8 cellular contexts compared by ENCODE assay signal in the genomic region with DNA sequence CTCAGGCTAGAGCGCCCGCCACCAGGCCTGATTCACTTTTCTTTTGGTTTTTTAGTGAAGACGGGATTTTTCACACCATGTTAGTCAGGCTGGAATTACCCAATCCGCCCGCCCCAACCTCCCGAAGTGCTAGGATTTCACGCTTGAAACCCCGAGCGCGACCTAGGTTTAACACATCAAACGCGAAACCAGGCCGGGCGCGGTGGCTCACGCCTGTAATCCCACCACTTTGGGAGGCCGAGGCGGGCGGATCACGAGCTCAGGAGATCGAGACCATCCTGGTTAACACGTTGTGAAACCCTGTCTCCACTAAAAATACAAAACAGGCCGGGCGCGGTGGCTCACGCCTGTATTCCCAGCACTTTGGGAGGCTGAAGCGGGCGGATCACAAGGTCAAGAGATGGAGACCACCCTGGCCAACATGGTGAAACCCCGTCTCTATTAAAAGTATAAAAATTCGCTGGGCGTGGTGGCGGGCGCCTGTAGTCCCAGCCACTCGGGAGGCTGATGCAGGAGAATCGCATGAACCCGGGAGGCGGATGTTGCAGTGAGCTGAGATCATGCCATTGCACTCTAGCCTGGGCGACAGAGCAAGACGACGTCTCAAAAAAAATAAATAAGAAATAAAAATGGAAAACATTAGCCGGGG. TPM values are rescaled to one million over a fixed set of nuclear protein-coding genes. Genes with fewer than 3 reads are reported as not detected.
DNase-seq lines count a peak whose midpoint lies in the region; ATAC-seq, FAIRE-seq and TF ChIP-seq lines count a peak whose summit lies in the region.
"Not testable (repeated sequence)": the region's sequence is repeated elsewhere in the genome, so short reads cannot be mapped to it uniquely, and the experiment has no call there.

No MANE protein-coding gene starts in this region.

- H3K36me3 Mint-ChIP-seq in activated CD4-positive, alpha-beta T cell treated with anti-CD3 and anti-CD28 coated beads for 36 hours (ENCODE audit: low read depth), result peaks cover 20% of the 10 kb centered on the region

- CTCF ChIA-PET in activated CD4-positive, alpha-beta T cell treated with anti-CD3 and anti-CD28 coated beads for 36 hours (lab: Charles Lee), result interaction anchor here (0.9 to 2.6 kb wide), 9 partner anchors 11 to 114 kb away, joined by 3 to 12 read pairs (median 6); partner anchors contain the start of genes HNRNPUL2, SLC3A2 and TMEM179B
- CTCF ChIA-PET in GM12878 (lab: Yijun Ruan, JAX), result interaction anchor here (0.6 to 3.4 kb wide), 12 partner anchors 10 to 285 kb away, joined by 3 to 28 read pairs (median 4); partner anchors contain the start of gene TMEM179B

- TF ChIP-seq POLR2A in GM12878 (IDR thresholded peaks at IDR 0.05; ENCODE audit: low read depth, low read length), result 0 out of 2 replicates have a peak, but pooled peaks have one; percentile 9
- TF ChIP-seq POLR2A in ovary (IDR thresholded peaks at IDR 0.05), result peak; percentile 22

- not testable (repeated sequence) for H3K9me3 ChIP-seq in GM12878 (replicated peaks; ENCODE audit: control insufficient read depth, insufficient read depth, low read length); right cardiac atrium (ENCODE audit: control insufficient read depth, low read length); ovary

- BruUV-seq in GM12878 (replicated peaks; lab: Mats Ljungman, UMichigan), result not testable (repeated sequence)

- peak; percentile 96 for DNase-seq in DMS114 treated with DMSO at 0.1 percent for 48 hours (lab: John Stamatoyannopoulos, UW; ENCODE audit: unreplicated experiment)
- peak; percentile 73 for DNase-seq in NCI-H748 (lab: John Stamatoyannopoulos, UW; ENCODE audit: unreplicated experiment)
- peak; percentile 91 for DNase-seq in activated CD4-positive, alpha-beta T cell treated with anti-CD3 and anti-CD28 coated beads for 36 hours
- not testable (repeated sequence) for DNase-seq in GM12878 (ENCODE audit: low read depth, low spot score)
- DNase-seq in right cardiac atrium, result peak; percentile 70 to 86 (median 84)
- peak; percentile 75 to 84 (median 78) for DNase-seq in ovary
- peak; percentile 89 for DNase-seq in stimulated activated naive CD4-positive, alpha-beta T cell treated with Interleukin-2 at 50 U/mL for 16 hours (lab: John Stamatoyannopoulos, UW)

- WGBS in GM12878 (ENCODE audit: insufficient coverage, insufficient replicate concordance, low lambda C conversion rate, missing lambda C conversion rate), result under 1% methylated on average over 41 of the region's 41 CpGs
- 1% methylated on average over 41 of the region's 41 CpGs for WGBS in right cardiac atrium
- WGBS in ovary, 3 donors, result 0 to 2% (median 1%) methylated on average over 41 of the region's 41 CpGs

- H3K79me2 ChIP-seq in GM12878 (ENCODE audit: control insufficient read depth, insufficient read depth, low read length), result peaks cover 22% of the 10 kb centered on the region

- RAD21 ChIA-PET in GM12878 (lab: Charles Lee; ENCODE audit: unreplicated experiment), result interaction anchor here (0.9 to 2.9 kb wide), 13 partner anchors 9 to 285 kb away, joined by 3 to 31 read pairs (median 4); partner anchors contain the start of genes HNRNPUL2, POLR2G, STX5 and TMEM179B

- peak overlapping the region; percentile 97 for H3K9ac ChIP-seq in GM12878 (ENCODE audit: control insufficient read depth, insufficient read depth, low read length)

- ATAC-seq in HG03045 (IDR thresholded peaks at IDR 0.05; ENCODE audit: unreplicated experiment) (peak; percentile 14), GM12878 (peak; percentile 29), right cardiac atrium (peak; percentile 5 to 9)
- ATAC-seq in activated CD4-positive, alpha-beta T cell treated with anti-CD3 and anti-CD28 coated beads for 36 hours, result peak; percentile 20

- POLR2A ChIA-PET in activated CD4-positive, alpha-beta T cell treated with anti-CD3 and anti-CD28 coated beads for 36 hours (lab: Charles Lee), result interaction anchor here (0.6 to 3.4 kb wide), 66 partner anchors 9 to 1346 kb away, joined by 3 to 383 read pairs (median 6); partner anchors contain the start of genes AHNAK, BSCL2, C11orf98 and CSKMT
- POLR2A ChIA-PET in GM12878 (lab: Charles Lee), result interaction anchor here (0.7 to 3.4 kb wide), 26 partner anchors 9 to 296 kb away, joined by 3 to 92 read pairs (median 5); partner anchors contain the start of genes HNRNPUL2, LBHD1, NXF1 and POLR2G

- not testable (repeated sequence) for FAIRE-seq in GM12878 (lab: Jason Lieb, UNC)

- SMC1A ChIA-PET in GM12878 (lab: Charles Lee; ENCODE audit: uncharacterized antibody, unreplicated experiment), result interaction anchor here (1.2 to 3.0 kb wide), 8 partner anchors 9 to 176 kb away, joined by 3 to 36 read pairs (median 6); partner anchors contain the start of genes C11orf98, CSKMT, STX5 and TEX54

- TF ChIP-seq CTCF in GM12878 (IDR thresholded peaks at IDR 0.05 in 2 of 3, conservative IDR thresholded peaks at IDR 0.05 in 1 of 3; ENCODE audit: control insufficient read depth in 2 of 3, extremely low read depth in 1 of 3, insufficient read depth in 1 of 3, low read depth in 3 of 3, low read length in 3 of 3); ovary (IDR thresholded peaks at IDR 0.05): not testable (repeated sequence)

- not testable (repeated sequence) for H3K36me3 ChIP-seq in GM12878 (ENCODE audit: control insufficient read depth in 2 of 2, insufficient read depth in 2 of 2, low read length in 1 of 2); ovary

- H3K27ac Mint-ChIP-seq in activated CD4-positive, alpha-beta T cell treated with anti-CD3 and anti-CD28 coated beads for 36 hours, result not testable (repeated sequence)

- TF ChIP-seq RAD21 in GM12878 (IDR thresholded peaks at IDR 0.05; ENCODE audit: insufficient read depth, low read depth, low read length), result not testable (repeated sequence)

- peak overlapping the region; percentile 48; the same call in 1 of the 2 replicates for H2AFZ ChIP-seq in GM12878 (ENCODE audit: control insufficient read depth, low read depth, low read length)

- H3K4me2 ChIP-seq in GM12878 (ENCODE audit: control insufficient read depth, insufficient read depth), result peak overlapping the region; percentile 91

- not testable (repeated sequence) for H3K9me3 Mint-ChIP-seq in activated CD4-positive, alpha-beta T cell treated with anti-CD3 and anti-CD28 coated beads for 36 hours (ENCODE audit: low read depth)

- H3K4me1 Mint-ChIP-seq in activated CD4-positive, alpha-beta T cell treated with anti-CD3 and anti-CD28 coated beads for 36 hours, result peaks cover 28% of the 10 kb centered on the region

- H3K27ac ChIP-seq in GM12878 (ENCODE audit: control insufficient read depth, insufficient read depth) (peak overlapping the region; percentile 99), right cardiac atrium (ENCODE audit: low read length) (peak overlapping the region; percentile 99), ovary (peak overlapping the region; percentile 95 to 98)

- H3K4me3 Mint-ChIP-seq in activated CD4-positive, alpha-beta T cell treated with anti-CD3 and anti-CD28 coated beads for 36 hours, result not testable (repeated sequence)

- not testable (repeated sequence) for H3K27me3 ChIP-seq in GM12878 (replicated peaks in 1 of 2; ENCODE audit: control insufficient read depth in 2 of 2, insufficient read depth in 2 of 2, low read length in 1 of 2); right cardiac atrium (ENCODE audit: control insufficient read depth, insufficient read depth); ovary

- TF ChIP-seq EP300 in GM12878 (IDR thresholded peaks at IDR 0.05; ENCODE audit: borderline replicate concordance in 1 of 2, control insufficient read depth in 1 of 2, low read depth in 2 of 2, low read length in 2 of 2); ovary (IDR thresholded peaks at IDR 0.05): not testable (repeated sequence)

- intact Hi-C loops in activated CD4-positive, alpha-beta T cell treated with anti-CD3 and anti-CD28 coated beads for 36 hours (cut with DNase I, micrococcal nuclease), result loop anchor here (1.0 to 5.0 kb wide), 9 partner anchors 14 to 284 kb away; partner anchors contain the start of genes HNRNPUL2 (in 2 of the 2), UQCC3 (in 2 of the 2), LBHD1 (in 1 of the 2) and TMEM179B (in 1 of the 2)
- intact Hi-C loops in GM12878 (cut with micrococcal nuclease; ENCODE audit: unreplicated experiment), result loop anchor here (1.0 to 2.0 kb wide), 4 partner anchors 15 to 160 kb away; partner anchors contain the start of genes SLC3A2 and TTC9C
- intact Hi-C loops in right cardiac atrium (cut with DNase I), result not testable (repeated sequence)
- intact Hi-C loops in ovary (cut with DNase I), result loop anchor here in 1 of 4 donors (5.0 kb wide), 1 partner anchor 114 kb away; the partner anchor contains the start of genes HNRNPUL2 and TTC9C

- H3K27me3 Mint-ChIP-seq in activated CD4-positive, alpha-beta T cell treated with anti-CD3 and anti-CD28 coated beads for 36 hours, result not testable (repeated sequence)

- H3K4me3 ChIP-seq in GM12878, result peak overlapping the region; percentile 79
- peak overlapping the region; percentile 92 for H3K4me3 ChIP-seq in right cardiac atrium (ENCODE audit: low read length)
- peak overlapping the region; percentile 87 for H3K4me3 ChIP-seq in ovary

- not testable (repeated sequence) for H4K20me1 ChIP-seq in GM12878 (ENCODE audit: control insufficient read depth, insufficient read depth)

- in situ Hi-C loops in GM12878 (cut with MboI), result not testable (repeated sequence)

- H3K4me1 ChIP-seq in GM12878 (ENCODE audit: control insufficient read depth, insufficient read depth, low read length); right cardiac atrium (ENCODE audit: control insufficient read depth, insufficient read depth, low read length); ovary (ENCODE audit: insufficient read depth): not testable (repeated sequence)

RNA-seq across cellular contexts. Expression of gene WDR74, which starts 1.4 kb away (rescaled TPM):
- total RNA-seq in activated CD4-positive, alpha-beta T cell treated with anti-CD3 and anti-CD28 coated beads for 36 hours, result 10 to 100 TPM; 83.1 to 93.1 TPM
- total RNA-seq in GM12878 (2013; cell fraction: nucleolus; rRNA removed), result 62.3 and 66.4 TPM in 2 replicates
- total RNA-seq in GM12878 (2014; rRNA removed), result 101 and 103 TPM in 2 replicates
- 54.4 and 58.0 TPM in 2 replicates for total RNA-seq in GM12878 (2014; rRNA removed; fragmentation: Illumina TruSeq; extraction: Trizol)
- 63.8 and 72.3 TPM in 2 replicates for total RNA-seq in GM12878 (2021)
- polyA plus RNA-seq in GM12878 (2011; ENCODE audit: low read depth), result 38.3 TPM
- polyA plus RNA-seq in GM12878 (2011; rRNA removed), result 36.2 and 54.3 TPM in 2 replicates
- 69.3 and 90.8 TPM in 2 replicates for polyA plus RNA-seq in GM12878 (2011; cell fraction: cytosol; rRNA removed)
- 163 and 166 TPM in 2 replicates for polyA plus RNA-seq in GM12878 (2011; cell fraction: nucleus; rRNA removed)
- 51.9 and 71.4 TPM in 2 replicates for polyA plus RNA-seq in GM12878 (2012)
- 34.5 and 54.3 TPM in 2 replicates for polyA plus RNA-seq in GM12878 (2014; fragmentation: Illumina TruSeq; extraction: Trizol)
- polyA plus RNA-seq in GM12878 (2014; fragmentation: Nextera tagmentation; extraction: Ambion mirVana), result 10 to 100 TPM; 18.2 to 54.5 TPM
- polyA plus RNA-seq in GM12878 (2014; rRNA removed), result 86.6 and 99.0 TPM in 2 replicates
- polyA plus RNA-seq in GM12878 (2016; fragmentation: Nextera tagmentation; extraction: Ambion mirVana), result 10 to 100 TPM; 63.4 to 74.4 TPM
- polyA minus RNA-seq in GM12878 (2011; rRNA and poly(A)+ RNA removed), result 68.5 and 73.3 TPM in 2 replicates
- 33.9 and 55.1 TPM in 2 replicates for polyA minus RNA-seq in GM12878 (2011; cell fraction: cytosol; rRNA and poly(A)+ RNA removed)
- 141 and 157 TPM in 2 replicates for polyA minus RNA-seq in GM12878 (2011; cell fraction: nucleus; rRNA and poly(A)+ RNA removed)
- total RNA-seq in right cardiac atrium, result 10 to 100 TPM; 24.8 to 28.7 (median 26.6) TPM
- polyA plus RNA-seq in right cardiac atrium, result 17.9 TPM
- 10 to 100 TPM; 36.5 to 70.6 (median 61.1) TPM for total RNA-seq in ovary
- 10 to 100 TPM; 25.1 to 39.4 TPM for polyA plus RNA-seq in ovary

RNA-seq across cellular contexts. Expression of gene TEX54, which starts 8.2 kb away (rescaled TPM):
- total RNA-seq in activated CD4-positive, alpha-beta T cell treated with anti-CD3 and anti-CD28 coated beads for 36 hours, result under 1 TPM in 1 of 2 experiments, not detected in 1; 0.42 TPM
- not detected in 2 replicates for total RNA-seq in GM12878 (2013; cell fraction: nucleolus; rRNA removed)
- total RNA-seq in GM12878 (2014; rRNA removed) (0.68 TPM in 1 of 2 replicates, not detected in the other), GM12878 (2014; rRNA removed; fragmentation: Illumina TruSeq; extraction: Trizol) (not detected in 2 replicates), GM12878 (2021) (not detected in 2 replicates), right cardiac atrium (not detected), ovary (not detected)
- polyA plus RNA-seq in GM12878 (2011; ENCODE audit: low read depth), result not detected
- polyA plus RNA-seq in GM12878 (2011; rRNA removed) (not detected in 2 replicates), GM12878 (2014; fragmentation: Illumina TruSeq; extraction: Trizol) (not detected in 2 replicates), GM12878 (2014; fragmentation: Nextera tagmentation; extraction: Ambion mirVana) (not detected), GM12878 (2014; rRNA removed) (not detected in 2 replicates), GM12878 (2016; fragmentation: Nextera tagmentation; extraction: Ambion mirVana) (under 1 TPM; 0.38 to 0.51 TPM), right cardiac atrium (not detected), ovary (not detected)
- not detected in 2 replicates for polyA plus RNA-seq in GM12878 (2011; cell fraction: cytosol; rRNA removed)
- 0.48 TPM in 1 of 2 replicates, not detected in the other for polyA plus RNA-seq in GM12878 (2011; cell fraction: nucleus; rRNA removed)
- 0.58 TPM in 1 of 2 replicates, not detected in the other for polyA plus RNA-seq in GM12878 (2012)
- not detected in 2 replicates for polyA minus RNA-seq in GM12878 (2011; rRNA and poly(A)+ RNA removed)
- polyA minus RNA-seq in GM12878 (2011; cell fraction: cytosol; rRNA and poly(A)+ RNA removed), result not detected in 2 replicates
- 1.1 TPM in 1 of 2 replicates, not detected in the other for polyA minus RNA-seq in GM12878 (2011; cell fraction: nucleus; rRNA and poly(A)+ RNA removed)

RNA-seq across cellular contexts. Expression of gene STX5, which starts 9.0 kb away (rescaled TPM):
- total RNA-seq in activated CD4-positive, alpha-beta T cell treated with anti-CD3 and anti-CD28 coated beads for 36 hours, result 10 to 100 TPM; 19.3 to 21.8 TPM
- 28.8 and 33.0 TPM in 2 replicates for total RNA-seq in GM12878 (2013; cell fraction: nucleolus; rRNA removed)
- total RNA-seq in GM12878 (2014; rRNA removed) (32.3 and 35.4 TPM in 2 replicates), GM12878 (2014; rRNA removed; fragmentation: Illumina TruSeq; extraction: Trizol) (23.5 and 24.8 TPM in 2 replicates), GM12878 (2021) (28.6 and 33.5 TPM in 2 replicates), right cardiac atrium (10 to 100 TPM; 20.1 to 27.8 (median 21.8) TPM), ovary (10 to 100 TPM; 33.2 to 60.7 (median 49.1) TPM)
- 19.9 TPM for polyA plus RNA-seq in GM12878 (2011; ENCODE audit: low read depth)
- polyA plus RNA-seq in GM12878 (2011; rRNA removed) (22.1 and 30.0 TPM in 2 replicates), GM12878 (2014; fragmentation: Illumina TruSeq; extraction: Trizol) (25.0 and 30.7 TPM in 2 replicates), GM12878 (2014; fragmentation: Nextera tagmentation; extraction: Ambion mirVana) (1 to 10 TPM; 3.8 to 4.5 TPM), GM12878 (2014; rRNA removed) (31.1 and 32.8 TPM in 2 replicates), GM12878 (2016; fragmentation: Nextera tagmentation; extraction: Ambion mirVana) (10 to 100 TPM; 21.6 to 21.9 TPM), right cardiac atrium (14.4 TPM), ovary (10 to 100 TPM; 39.6 to 50.1 TPM)
- polyA plus RNA-seq in GM12878 (2011; cell fraction: cytosol; rRNA removed), result 38.2 and 43.3 TPM in 2 replicates
- polyA plus RNA-seq in GM12878 (2011; cell fraction: nucleus; rRNA removed), result 29.4 and 36.1 TPM in 2 replicates
- polyA plus RNA-seq in GM12878 (2012), result 34.5 and 35.2 TPM in 2 replicates
- polyA minus RNA-seq in GM12878 (2011; rRNA and poly(A)+ RNA removed), result 45.3 and 57.3 TPM in 2 replicates
- 9.8 and 11.3 TPM in 2 replicates for polyA minus RNA-seq in GM12878 (2011; cell fraction: cytosol; rRNA and poly(A)+ RNA removed)
- 15.1 and 16.0 TPM in 2 replicates for polyA minus RNA-seq in GM12878 (2011; cell fraction: nucleus; rRNA and poly(A)+ RNA removed)

RNA-seq across cellular contexts. Expression of gene NXF1, which starts 35.6 kb away (rescaled TPM):
- 10 to 100 TPM; 89.5 to 97.6 TPM for total RNA-seq in activated CD4-positive, alpha-beta T cell treated with anti-CD3 and anti-CD28 coated beads for 36 hours
- total RNA-seq in GM12878 (2013; cell fraction: nucleolus; rRNA removed), result 67.4 and 78.6 TPM in 2 replicates
- total RNA-seq in GM12878 (2014; rRNA removed), result 30.6 and 31.8 TPM in 2 replicates
- 22.4 and 28.0 TPM in 2 replicates for total RNA-seq in GM12878 (2014; rRNA removed; fragmentation: Illumina TruSeq; extraction: Trizol)
- 51.8 and 56.2 TPM in 2 replicates for total RNA-seq in GM12878 (2021)
- 42.2 TPM for polyA plus RNA-seq in GM12878 (2011; ENCODE audit: low read depth)
- polyA plus RNA-seq in GM12878 (2011; rRNA removed), result 8.9 and 20.7 TPM in 2 replicates
- 40.7 and 50.6 TPM in 2 replicates for polyA plus RNA-seq in GM12878 (2011; cell fraction: cytosol; rRNA removed)
- 196 and 244 TPM in 2 replicates for polyA plus RNA-seq in GM12878 (2011; cell fraction: nucleus; rRNA removed)
- 49.3 and 62.3 TPM in 2 replicates for polyA plus RNA-seq in GM12878 (2012)
- polyA plus RNA-seq in GM12878 (2014; fragmentation: Illumina TruSeq; extraction: Trizol), result 74.9 and 84.9 TPM in 2 replicates
- 10 to 100 TPM; 23.4 to 37.5 TPM for polyA plus RNA-seq in GM12878 (2014; fragmentation: Nextera tagmentation; extraction: Ambion mirVana)
- polyA plus RNA-seq in GM12878 (2014; rRNA removed), result 43.7 and 64.1 TPM in 2 replicates
- polyA plus RNA-seq in GM12878 (2016; fragmentation: Nextera tagmentation; extraction: Ambion mirVana), result 10 to 100 TPM; 71.7 to 75.5 TPM
- 21.9 and 22.9 TPM in 2 replicates for polyA minus RNA-seq in GM12878 (2011; rRNA and poly(A)+ RNA removed)
- polyA minus RNA-seq in GM12878 (2011; cell fraction: cytosol; rRNA and poly(A)+ RNA removed), result 13.2 and 14.7 TPM in 2 replicates
- 26.2 and 37.8 TPM in 2 replicates for polyA minus RNA-seq in GM12878 (2011; cell fraction: nucleus; rRNA and poly(A)+ RNA removed)
- 10 to 100 TPM; 40.3 to 56.4 (median 47.1) TPM for total RNA-seq in right cardiac atrium
- 45.8 TPM for polyA plus RNA-seq in right cardiac atrium
- total RNA-seq in ovary, result 10 to 100 TPM; 48.8 to 96.8 (median 77.7) TPM
- polyA plus RNA-seq in ovary, result 100 to 1,000 TPM in 1 of 2 donors, 10 to 100 TPM in 1; 99.4 to 125 TPM

RNA-seq across cellular contexts. Expression of gene SLC3A2, which starts 39.9 kb away (rescaled TPM):
- total RNA-seq in activated CD4-positive, alpha-beta T cell treated with anti-CD3 and anti-CD28 coated beads for 36 hours, result 100 to 1,000 TPM; 401 to 402 TPM
- 136 and 176 TPM in 2 replicates for total RNA-seq in GM12878 (2013; cell fraction: nucleolus; rRNA removed)
- total RNA-seq in GM12878 (2014; rRNA removed), result 143 and 147 TPM in 2 replicates
- total RNA-seq in GM12878 (2014; rRNA removed; fragmentation: Illumina TruSeq; extraction: Trizol), result 72.2 and 79.6 TPM in 2 replicates
- total RNA-seq in GM12878 (2021), result 113 and 114 TPM in 2 replicates
- 90.7 TPM for polyA plus RNA-seq in GM12878 (2011; ENCODE audit: low read depth)
- polyA plus RNA-seq in GM12878 (2011; rRNA removed), result 127 and 134 TPM in 2 replicates
- polyA plus RNA-seq in GM12878 (2011; cell fraction: cytosol; rRNA removed), result 156 and 165 TPM in 2 replicates
- polyA plus RNA-seq in GM12878 (2011; cell fraction: nucleus; rRNA removed), result 299 and 395 TPM in 2 replicates
- polyA plus RNA-seq in GM12878 (2012), result 117 and 182 TPM in 2 replicates
- 79.7 and 80.9 TPM in 2 replicates for polyA plus RNA-seq in GM12878 (2014; fragmentation: Illumina TruSeq; extraction: Trizol)
- polyA plus RNA-seq in GM12878 (2014; fragmentation: Nextera tagmentation; extraction: Ambion mirVana), result 10 to 100 TPM in 1 of 2 experiments, 1 to 10 TPM in 1; 6.9 to 17.0 TPM
- 98.0 and 105 TPM in 2 replicates for polyA plus RNA-seq in GM12878 (2014; rRNA removed)
- 100 to 1,000 TPM; 148 to 158 TPM for polyA plus RNA-seq in GM12878 (2016; fragmentation: Nextera tagmentation; extraction: Ambion mirVana)
- polyA minus RNA-seq in GM12878 (2011; rRNA and poly(A)+ RNA removed), result 78.4 and 115 TPM in 2 replicates
- polyA minus RNA-seq in GM12878 (2011; cell fraction: cytosol; rRNA and poly(A)+ RNA removed), result 83.3 and 96.2 TPM in 2 replicates
- 89.7 and 103 TPM in 2 replicates for polyA minus RNA-seq in GM12878 (2011; cell fraction: nucleus; rRNA and poly(A)+ RNA removed)
- 10 to 100 TPM; 40.2 to 64.1 (median 40.5) TPM for total RNA-seq in right cardiac atrium
- polyA plus RNA-seq in right cardiac atrium, result 28.1 TPM
- total RNA-seq in ovary, result 100 to 1,000 TPM in 3 of 7 donors, 10 to 100 TPM in 4; 69.0 to 430 (median 97.7) TPM
- polyA plus RNA-seq in ovary, result 100 to 1,000 TPM in 1 of 2 donors, 10 to 100 TPM in 1; 90.0 to 126 TPM
